In genomic region chr6:75076009-75076408, GRCh38 we compare ENCODE assay signal across 21 cellular contexts.
"Had no signal": no experiment of that assay in that cellular context is flagged by ENCODE, and none has a peak within 500 bp of the region (broad histone marks: within the 10 kb centered on the region; RNA-seq: fewer than 3 reads in every experiment).

No MANE protein-coding gene starts in this region.

- H3K9me3 ChIP-seq: gastrocnemius medialis, left lung, psoas muscle, sigmoid colon, stomach, testis, tibial artery had no signal

- H3K4me1 ChIP-seq: gastrocnemius medialis, left lung, psoas muscle, sigmoid colon, stomach, testis, tibial artery had no signal

- H3K4me3 ChIP-seq: gastrocnemius medialis, left lung, psoas muscle, sigmoid colon, stomach, testis, tibial artery had no signal

- H3K36me3 ChIP-seq: gastrocnemius medialis, left lung, sigmoid colon, stomach, tibial artery had no signal

- FAIRE-seq: urothelium cell line had no signal

- H3K27ac ChIP-seq: gastrocnemius medialis, left lung, psoas muscle, sigmoid colon, stomach, testis, tibial artery had no signal

- H3K27me3 ChIP-seq: gastrocnemius medialis, left lung, sigmoid colon, stomach, testis, tibial artery had no signal

- DNase-seq: cortex of kidney; effector memory CD8-positive, alpha-beta T cell; foreskin fibroblast; gastrocnemius medialis; head of caudate nucleus; left cardiac atrium; left lung; mesendoderm; midbrain; naive thymus-derived CD4-positive, alpha-beta T cell; nucleus accumbens; psoas muscle; right cardiac atrium; sigmoid colon; stimulated activated CD4-positive, alpha-beta T cell treated with anti-CD3 and anti-CD28 coated beads, Interleukin-2, amount 100 ng/mL, for 24 hours; stimulated activated CD4-positive, alpha-beta T cell treated with anti-CD3 and anti-CD28 coated beads, Interleukin-4, amount 100 ng/mL, for 24 hours; stimulated activated naive CD4-positive, alpha-beta T cell treated with Interleukin-2 at 50 U/mL for 16 hours; stomach; testis; tibial artery had no signal
